16 cellular contexts compared by ENCODE assay signal in genomic region chr2:232039086-232039485, GRCh38.
DNase-seq lines count a peak whose midpoint lies in the region; FAIRE-seq and TF ChIP-seq lines count a peak whose summit lies in the region.
"Had no signal": no experiment of that assay in that cellular context is flagged by ENCODE, and none has a peak within 500 bp of the region (broad histone marks: within the 10 kb centered on the region; RNA-seq: fewer than 3 reads in every experiment).

No MANE protein-coding gene starts in this region.

- intact Hi-C loops in dorsolateral prefrontal cortex (cut with DNase I): no loop called here

- peak overlapping the region in 10 of 59 donors; percentile 1 to 40 (median 8) for H3K4me3 ChIP-seq in dorsolateral prefrontal cortex

- DNase-seq in NCI-H82 treated with DMSO at 0.1 percent for 48 hours (lab: John Stamatoyannopoulos, UW; ENCODE audit: unreplicated experiment) (peak; percentile 38), dorsolateral prefrontal cortex (no peak), midbrain (lab: John Stamatoyannopoulos, UW) (peak; percentile 53), H54 (ENCODE audit: insufficient read length, low spot score) (no peak), NCI-H2227 (lab: John Stamatoyannopoulos, UW; ENCODE audit: unreplicated experiment) (no peak)
- DNase-seq in stimulated activated naive CD4-positive, alpha-beta T cell (lab: John Stamatoyannopoulos, UW): no peak
- DNase-seq: ACHN; AML-193; COR-L47; DMS153; H7; NCI-H187 treated with DMSO at 0.1 percent for 48 hours; NCI-H526 treated with DMSO at 0.1 percent for 48 hours; NK-92 treated with Interleukin-12 subunit alpha and Interleukin-12 subunit beta, amount 100 ng/mL, for 24 hours; SHP77 had no signal

- no peak for TF ChIP-seq POLR2A in H54 (IDR thresholded peaks at IDR 0.05; ENCODE audit: low read depth, low read length)

- no peak for FAIRE-seq in H54 (lab: Jason Lieb, UNC)

- no peaks in the 10 kb centered on the region for H3K27me3 ChIP-seq in dorsolateral prefrontal cortex

- peak in 1 of 56 donors; percentile 11 for TF ChIP-seq CTCF in dorsolateral prefrontal cortex (IDR thresholded peaks at IDR 0.05 in 54 of 56, conservative IDR thresholded peaks at IDR 0.05 in 2 of 56; ENCODE audit: low read depth in 1 of 56, partially characterized antibody in 56 of 56)

- H3K27ac ChIP-seq in dorsolateral prefrontal cortex (peak overlapping the region in 58 of 59 donors; percentile 10 to 91 (median 80)), temporal lobe (ENCODE audit: low read depth, low read length) (peak overlapping the region; percentile 70)

Comparison
In these comparisons a context has a peak if more than half of its experiments do, and no peak if none do; other contexts are left out.
1. DNase-seq: peak in NCI-H82 treated with DMSO at 0.1 percent for 48 hours (single experiment) and midbrain (single experiment); none in dorsolateral prefrontal cortex (0 of 10), stimulated activated naive CD4-positive, alpha-beta T cell (0 of 6), H54 (single experiment) and NCI-H2227 (single experiment).